Comparison of ENCODE assay signal across 12 cellular contexts in the genomic region with DNA sequence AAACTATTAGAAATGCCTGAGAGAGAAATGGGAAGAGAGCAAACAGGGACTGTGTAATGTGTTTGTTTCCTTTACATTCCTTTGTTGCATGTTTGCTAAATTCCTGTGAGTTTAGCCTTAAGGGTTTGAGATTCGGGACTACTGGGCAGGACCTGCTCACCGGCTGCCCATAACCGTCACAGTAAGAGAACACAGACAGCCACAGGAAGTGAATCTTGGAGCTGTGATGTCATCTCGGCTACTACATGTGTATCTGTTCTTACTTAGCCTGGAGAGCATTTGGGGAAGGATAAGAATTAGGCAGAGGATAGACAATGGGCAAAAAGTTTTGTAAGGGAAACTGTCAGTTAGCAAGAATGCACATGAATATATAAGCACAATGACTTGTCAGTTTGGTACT.
A peak's percentile ranks its signal among the peaks of the same experiment; 100 is the strongest.
DNase-seq lines count a peak whose midpoint lies in the region; ATAC-seq, FAIRE-seq and TF ChIP-seq lines count a peak whose summit lies in the region.
"Had no signal": no experiment of that assay in that cellular context is flagged by ENCODE, and none has a peak within 500 bp of the region (broad histone marks: within the 10 kb centered on the region; RNA-seq: fewer than 3 reads in every experiment).

No MANE protein-coding gene starts in this region.

- no peak overlapping the region for H3K9ac ChIP-seq in K562 (ENCODE audit: insufficient read depth in 1 of 2, low read depth in 2 of 2, low read length in 2 of 2)

- H3K9me3 Mint-ChIP-seq in CD4-positive, alpha-beta memory T cell, result peaks cover 0 to 2% (median 0%) of the 10 kb centered on the region in 8 donors

- H3K36me3 ChIP-seq in right atrium auricular region (no peaks in the 10 kb centered on the region), K562 (ENCODE audit: control insufficient read depth, insufficient read depth, low read length) (no peaks in the 10 kb centered on the region), aorta (ENCODE audit: control insufficient read depth in 1 of 2, insufficient read depth in 2 of 2, low read length in 1 of 2) (no peaks in the 10 kb centered on the region)
- no peaks in the 10 kb centered on the region for H3K36me3 ChIP-seq in CD4-positive, alpha-beta memory T cell (ENCODE audit: insufficient read depth, low read length)

- peaks cover 9 to 12% (median 11%) of the 10 kb centered on the region in 4 donors for H3K4me1 Mint-ChIP-seq in CD4-positive, alpha-beta memory T cell

- POLR2A ChIA-PET in K562 (lab: Yijun Ruan, JAX), result interaction anchor here (1.1 kb wide), 1 partner anchor 11 kb away, joined by 4 read pairs; no protein-coding TSS in a partner anchor
- POLR2A ChIA-PET in CD4-positive, alpha-beta memory T cell (lab: Charles Lee; ENCODE audit: partially characterized antibody), result no interaction called here

- H3K27me3 ChIP-seq in right atrium auricular region (no peaks in the 10 kb centered on the region), K562 (ENCODE audit: control insufficient read depth in 2 of 2, insufficient read depth in 2 of 2, low read length in 2 of 2) (peaks cover 0 to 3% of the 10 kb centered on the region in 2 experiments; a peak in 1 of 5 replicates), aorta (ENCODE audit: control insufficient read depth in 1 of 2, insufficient read depth in 2 of 2, low read length in 1 of 2) (no peaks in the 10 kb centered on the region)
- H3K27me3 ChIP-seq in CD4-positive, alpha-beta memory T cell (ENCODE audit: insufficient read depth, low read length), result no peaks in the 10 kb centered on the region

- no peak overlapping the region for H3K4me3 Mint-ChIP-seq in CD4-positive, alpha-beta memory T cell

- H3K36me3 Mint-ChIP-seq in CD4-positive, alpha-beta memory T cell, result no peaks in the 10 kb centered on the region

- H3K27ac Mint-ChIP-seq in CD4-positive, alpha-beta memory T cell, result peak overlapping the region in 1 of 7 donors; percentile 1

- no peaks in the 10 kb centered on the region for H3K9me1 ChIP-seq in K562 (ENCODE audit: control insufficient read depth, insufficient read depth, low read length)

- no peak for TF ChIP-seq RAD21 in K562 (CRISPR knock-in tag; conservative IDR thresholded peaks at IDR 0.05 in 1 of 2, IDR thresholded peaks at IDR 0.05 in 1 of 2)

- ATAC-seq in Right ventricle myocardium inferior (peak; percentile 70), K562 (no peak), aorta (ENCODE audit: low FRiP score) (peak; percentile 45)

- intact Hi-C loops in Right ventricle myocardium inferior (cut with DNase I), result no loop called here
- intact Hi-C loops in K562 (cut with micrococcal nuclease), result no loop called here
- intact Hi-C loops in aorta (cut with DNase I), result no loop called here
- intact Hi-C loops in CD4-positive, alpha-beta memory T cell (cut with micrococcal nuclease), result no loop called here

- CTCF ChIA-PET in K562 (lab: Yijun Ruan, JAX; ENCODE audit: low intra/inter-chr PET ratio), result no interaction called here
- CTCF ChIA-PET in CD4-positive, alpha-beta memory T cell (lab: Charles Lee; ENCODE audit: partially characterized antibody), result no interaction called here

- H3K9me3 ChIP-seq in right atrium auricular region (no peaks in the 10 kb centered on the region), K562 (replicated peaks; ENCODE audit: control insufficient read depth, insufficient read depth, low read depth, low read length) (no peaks in the 10 kb centered on the region), aorta (ENCODE audit: control insufficient read depth, low read length) (no peaks in the 10 kb centered on the region)
- no peaks in the 10 kb centered on the region for H3K9me3 ChIP-seq in CD4-positive, alpha-beta memory T cell (ENCODE audit: control insufficient read depth in 1 of 2, low read length in 2 of 2)
- H3K9me3 ChIP-seq: psoas muscle had no signal

- no peak for FAIRE-seq in K562 (lab: Jason Lieb, UNC)

- H3K4me1 ChIP-seq in right atrium auricular region (peaks cover 0 to 19% of the 10 kb centered on the region in 2 donors), K562 (replicated peaks in 1 of 2; ENCODE audit: control insufficient read depth in 2 of 2, insufficient read depth in 2 of 2, low read length in 2 of 2) (no peaks in the 10 kb centered on the region), aorta (ENCODE audit: control insufficient read depth in 1 of 2, insufficient read depth in 2 of 2, low read length in 2 of 2) (peaks cover 0 to 5% of the 10 kb centered on the region in 2 donors)
- no peaks in the 10 kb centered on the region for H3K4me1 ChIP-seq in CD4-positive, alpha-beta memory T cell (ENCODE audit: insufficient read depth, low read length)

- TF ChIP-seq POLR2A in K562 (conservative IDR thresholded peaks at IDR 0.05), result no peak

- H4K20me1 ChIP-seq in K562 (replicated peaks; ENCODE audit: control insufficient read depth, insufficient read depth, low read length), result no peaks in the 10 kb centered on the region

- H3K27ac ChIP-seq in right atrium auricular region, result no peak overlapping the region
- no peak overlapping the region for H3K27ac ChIP-seq in K562 (ENCODE audit: extremely low read depth, low read depth, low read length)
- H3K27ac ChIP-seq in aorta (ENCODE audit: low read depth in 1 of 2, low read length in 2 of 2), result no peak overlapping the region
- H3K27ac ChIP-seq in CD4-positive, alpha-beta memory T cell (ENCODE audit: low read depth, low read length), result no peak overlapping the region
- H3K27ac ChIP-seq: psoas muscle had no signal

- 0% methylated on average over 4 of the region's 4 CpGs for WGBS in K562 (ENCODE audit: insufficient coverage, low coverage, missing lambda C conversion rate)
- WGBS in aorta, 2 donors, result 24 to 26% methylated on average over 4 of the region's 4 CpGs

- in situ Hi-C loops in K562 (cut with MboI), result no loop called here

- no peak overlapping the region for H3K4me2 ChIP-seq in K562 (ENCODE audit: insufficient read depth, low read length)

- no peaks in the 10 kb centered on the region for H3K79me2 ChIP-seq in K562 (ENCODE audit: control insufficient read depth, insufficient read depth, low read length)

- DNase-seq in Right ventricle myocardium inferior (ENCODE audit: missing footprints) (no peak), right atrium auricular region (ENCODE audit: low spot score) (no peak), K562 (ENCODE audit: extremely low read depth in 1 of 4, low spot score in 3 of 4) (no peak), hepatic stellate cell (ENCODE audit: low spot score) (peak; percentile 28), aorta (no peak), NCI-H748 (lab: John Stamatoyannopoulos, UW; ENCODE audit: unreplicated experiment) (no peak), AML-193 (lab: John Stamatoyannopoulos, UW) (no peak)
- DNase-seq in CD4-positive, alpha-beta memory T cell, result no peak
- DNase-seq: ACHN; activated naive CD4-positive, alpha-beta T cell treated with anti-CD3 and anti-CD28 coated beads, Interleukin-2, amount 50 U/mL, for 16 hours; NCI-H2171; psoas muscle had no signal

- H2AFZ ChIP-seq in K562 (ENCODE audit: low read depth, low read length), result no peak overlapping the region

- TF ChIP-seq EP300 in K562 (IDR thresholded peaks at IDR 0.05; ENCODE audit: low read length), result no peak

- H3K4me3 ChIP-seq in right atrium auricular region (no peak overlapping the region), K562 (no peak overlapping the region), aorta (ENCODE audit: low read length in 2 of 2) (no peak overlapping the region)
- H3K4me3 ChIP-seq in CD4-positive, alpha-beta memory T cell (ENCODE audit: low read length in 2 of 2), result no peak overlapping the region
- H3K4me3 ChIP-seq: psoas muscle had no signal

- TF ChIP-seq CTCF in right atrium auricular region (IDR thresholded peaks at IDR 0.05), result no peak
- TF ChIP-seq CTCF in K562 (IDR thresholded peaks at IDR 0.05 in 2 of 3, conservative IDR thresholded peaks at IDR 0.05 in 1 of 3; ENCODE audit: insufficient read depth in 2 of 3, low read depth in 1 of 3, low read length in 3 of 3), result no peak

- BruUV-seq in K562 (replicated peaks; lab: Mats Ljungman, UMichigan), result no TSS peak

- no peaks in the 10 kb centered on the region for H3K27me3 Mint-ChIP-seq in CD4-positive, alpha-beta memory T cell

TF ChIP-seq in K562, 482 proteins besides CTCF, POLR2A, EP300 and RAD21:
- TF ChIP-seq ZC3H11A (IDR thresholded peaks at IDR 0.05; ENCODE audit: low read depth, low read length) (no peak), MAFG (tag; conservative IDR thresholded peaks at IDR 0.05) (0 out of 2 replicates have a peak, but pooled peaks have one; percentile 7)
